Comparison of ENCODE assay signal across 8 cellular contexts in the genomic region with DNA sequence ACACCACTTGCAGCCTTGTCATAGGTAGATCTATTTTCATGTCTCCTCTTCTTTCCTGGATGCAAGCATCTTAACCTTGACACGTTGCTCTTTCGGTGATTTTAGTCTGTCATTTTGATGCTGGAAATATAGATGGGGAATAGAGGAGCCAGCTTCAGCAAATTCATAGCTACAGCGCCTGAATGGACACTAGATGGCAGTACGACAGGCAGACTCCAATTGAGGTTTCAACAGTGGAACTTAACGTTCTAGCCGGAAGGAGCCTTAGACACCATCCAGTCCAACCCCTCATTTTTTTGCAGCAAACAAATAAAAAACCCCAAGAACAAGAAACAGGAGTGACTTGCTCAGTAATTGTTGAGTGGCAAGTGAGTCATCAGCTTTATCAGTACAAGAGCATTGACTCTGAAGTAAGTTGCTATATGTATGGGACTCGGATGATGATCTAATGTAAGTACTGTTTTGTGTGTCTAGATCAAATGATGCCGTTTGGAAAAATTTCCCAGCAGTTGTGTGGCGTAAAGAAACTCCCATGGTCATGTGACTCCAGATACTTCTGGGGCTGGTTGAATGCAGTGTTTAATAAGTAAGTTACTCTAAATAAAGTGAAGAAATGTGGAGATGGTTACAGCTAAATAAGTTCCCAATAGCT. TPM values are rescaled to one million over a fixed set of nuclear protein-coding genes. Genes with fewer than 3 reads are reported as not detected.
DNase-seq lines count a peak whose midpoint lies in the region; ATAC-seq and TF ChIP-seq lines count a peak whose summit lies in the region.

No MANE protein-coding gene starts in this region.

- CTCF ChIA-PET in CD8-positive, alpha-beta T cell (lab: Charles Lee) = interaction anchor here (0.7 to 3.4 kb wide), 34 partner anchors 9 to 689 kb away, joined by 3 to 21 read pairs (median 4); a partner anchor contains a TSS

- peaks cover 7% of the 10 kb centered on the region for H3K4me1 ChIP-seq in CD8-positive, alpha-beta T cell (ENCODE audit: insufficient read depth, low read length)

- intact Hi-C loops in CD8-positive, alpha-beta T cell (cut with DNase I, micrococcal nuclease) = loop anchor here (1.0 to 5.0 kb wide), 8 partner anchors 9 to 776 kb away; a partner anchor contains a TSS

- peaks cover 30% of the 10 kb centered on the region for H3K36me3 Mint-ChIP-seq in CD8-positive, alpha-beta T cell

- peak; percentile 95 for ATAC-seq in CD8-positive, alpha-beta T cell
- ATAC-seq in GM19372 (IDR thresholded peaks at IDR 0.05; ENCODE audit: low read depth, unreplicated experiment) = peak; percentile 79
- ATAC-seq in HG03460 (IDR thresholded peaks at IDR 0.05; ENCODE audit: unreplicated experiment) = peak; percentile 89

- POLR2A ChIA-PET in CD8-positive, alpha-beta T cell (lab: Charles Lee) = interaction anchor here (0.6 to 2.2 kb wide), 7 partner anchors 8 to 219 kb away, joined by 3 to 16 read pairs (median 4); a partner anchor contains a TSS

- peak; percentile 88 for TF ChIP-seq CTCF in CD8-positive, alpha-beta T cell (IDR thresholded peaks at IDR 0.05)

- no peaks in the 10 kb centered on the region for H3K27me3 Mint-ChIP-seq in CD8-positive, alpha-beta T cell (ENCODE audit: low read depth)

- peaks cover 5% of the 10 kb centered on the region for H3K36me3 ChIP-seq in CD8-positive, alpha-beta T cell (ENCODE audit: insufficient read depth, low read length)

- no peak overlapping the region for H3K4me3 Mint-ChIP-seq in CD8-positive, alpha-beta T cell

- H3K27ac ChIP-seq in CD8-positive, alpha-beta T cell (ENCODE audit: low read depth, low read length) = peak overlapping the region; percentile 10

- H3K4me1 Mint-ChIP-seq in CD8-positive, alpha-beta T cell (ENCODE audit: low read depth) = peaks cover 21% of the 10 kb centered on the region

- peak; percentile 29 to 74 (median 57) for DNase-seq in CD8-positive, alpha-beta T cell
- DNase-seq in NCI-H526 (lab: John Stamatoyannopoulos, UW) (peak; percentile 64 to 88), midbrain (lab: John Stamatoyannopoulos, UW) (peak; percentile 84)
- DNase-seq in activated CD4-positive, alpha-beta T cell treated with anti-CD3 and anti-CD28 coated beads, Interleukin-2, amount 50 U/mL, for 1 hour = peak; percentile 54
- DNase-seq in effector CD8-positive, alpha-beta T cell (lab: John Stamatoyannopoulos, UW) = peak; percentile 17
- DNase-seq in stimulated activated CD8-positive, alpha-beta memory T cell treated with anti-CD3 and anti-CD28 coated beads, Interleukin-4, amount 100 ng/mL, for 1 hour (ENCODE audit: low read depth in 2 of 2, low spot score in 1 of 2) = peak; percentile 34 to 48

- no peaks in the 10 kb centered on the region for H3K9me3 ChIP-seq in CD8-positive, alpha-beta T cell (ENCODE audit: low read length)

- no peaks in the 10 kb centered on the region for H3K9me3 Mint-ChIP-seq in CD8-positive, alpha-beta T cell

- no peak overlapping the region for H3K27ac Mint-ChIP-seq in CD8-positive, alpha-beta T cell

- H3K27me3 ChIP-seq in CD8-positive, alpha-beta T cell (ENCODE audit: insufficient read depth, low read length) = no peaks in the 10 kb centered on the region

- no peak overlapping the region for H3K4me3 ChIP-seq in CD8-positive, alpha-beta T cell (ENCODE audit: low read depth, low read length)

RNA-seq across cellular contexts. Expression of a gene that starts 9.0 kb away (rescaled TPM):
- total RNA-seq in CD8-positive, alpha-beta T cell = 10 to 100 TPM; 16.6 to 17.8 TPM

RNA-seq across cellular contexts. Expression of a gene that starts 9.1 kb away (rescaled TPM):
- 1 to 10 TPM; 2.6 to 3.0 TPM for total RNA-seq in CD8-positive, alpha-beta T cell

Comparison
In these comparisons a context has a peak if more than half of its experiments do, and no peak if none do; other contexts are left out.
1. DNase-seq: peak in every context shown above with its lines; median percentile 84 in midbrain; 76 in NCI-H526; 57 in CD8-positive, alpha-beta T cell; 54 in activated CD4-positive, alpha-beta T cell treated with anti-CD3 and anti-CD28 coated beads, Interleukin-2, amount 50 U/mL, for 1 hour; 41 in stimulated activated CD8-positive, alpha-beta memory T cell treated with anti-CD3 and anti-CD28 coated beads, Interleukin-4, amount 100 ng/mL, for 1 hour; 17 in effector CD8-positive, alpha-beta T cell.